1 cellular context compared by ENCODE assay signal in the genomic region with DNA sequence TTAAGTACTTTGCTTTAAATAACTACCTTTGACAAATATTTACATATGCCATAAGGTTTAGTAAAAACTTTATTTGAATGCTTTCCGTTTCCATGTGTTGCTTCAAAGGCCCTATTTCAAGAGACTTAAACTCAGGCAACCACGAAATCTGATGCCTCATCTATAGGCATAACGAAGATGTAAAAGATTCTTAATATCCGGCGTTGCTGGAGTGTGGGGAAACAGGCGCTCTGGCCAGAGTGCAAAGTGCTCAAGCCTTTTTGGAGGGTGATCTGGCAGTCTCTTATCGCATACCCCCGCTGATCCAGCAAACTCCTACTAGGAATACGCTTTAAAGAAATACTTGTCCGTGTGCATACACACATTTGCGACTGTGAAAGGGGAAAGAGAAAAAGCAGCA.
TF ChIP-seq lines count a peak whose summit lies in the region.

No MANE protein-coding gene starts in this region.

TF ChIP-seq in WTC11, 78 proteins besides CTCF, POLR2A, EP300 and RAD21 (continued from another document):
- TF ChIP-seq, protein P1, sequence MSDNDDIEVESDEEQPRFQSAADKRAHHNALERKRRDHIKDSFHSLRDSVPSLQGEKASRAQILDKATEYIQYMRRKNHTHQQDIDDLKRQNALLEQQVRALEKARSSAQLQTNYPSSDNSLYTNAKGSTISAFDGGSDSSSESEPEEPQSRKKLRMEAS (CRISPR knock-in tag; IDR thresholded peaks at IDR 0.05): no peak
- TF ChIP-seq, protein P2, sequence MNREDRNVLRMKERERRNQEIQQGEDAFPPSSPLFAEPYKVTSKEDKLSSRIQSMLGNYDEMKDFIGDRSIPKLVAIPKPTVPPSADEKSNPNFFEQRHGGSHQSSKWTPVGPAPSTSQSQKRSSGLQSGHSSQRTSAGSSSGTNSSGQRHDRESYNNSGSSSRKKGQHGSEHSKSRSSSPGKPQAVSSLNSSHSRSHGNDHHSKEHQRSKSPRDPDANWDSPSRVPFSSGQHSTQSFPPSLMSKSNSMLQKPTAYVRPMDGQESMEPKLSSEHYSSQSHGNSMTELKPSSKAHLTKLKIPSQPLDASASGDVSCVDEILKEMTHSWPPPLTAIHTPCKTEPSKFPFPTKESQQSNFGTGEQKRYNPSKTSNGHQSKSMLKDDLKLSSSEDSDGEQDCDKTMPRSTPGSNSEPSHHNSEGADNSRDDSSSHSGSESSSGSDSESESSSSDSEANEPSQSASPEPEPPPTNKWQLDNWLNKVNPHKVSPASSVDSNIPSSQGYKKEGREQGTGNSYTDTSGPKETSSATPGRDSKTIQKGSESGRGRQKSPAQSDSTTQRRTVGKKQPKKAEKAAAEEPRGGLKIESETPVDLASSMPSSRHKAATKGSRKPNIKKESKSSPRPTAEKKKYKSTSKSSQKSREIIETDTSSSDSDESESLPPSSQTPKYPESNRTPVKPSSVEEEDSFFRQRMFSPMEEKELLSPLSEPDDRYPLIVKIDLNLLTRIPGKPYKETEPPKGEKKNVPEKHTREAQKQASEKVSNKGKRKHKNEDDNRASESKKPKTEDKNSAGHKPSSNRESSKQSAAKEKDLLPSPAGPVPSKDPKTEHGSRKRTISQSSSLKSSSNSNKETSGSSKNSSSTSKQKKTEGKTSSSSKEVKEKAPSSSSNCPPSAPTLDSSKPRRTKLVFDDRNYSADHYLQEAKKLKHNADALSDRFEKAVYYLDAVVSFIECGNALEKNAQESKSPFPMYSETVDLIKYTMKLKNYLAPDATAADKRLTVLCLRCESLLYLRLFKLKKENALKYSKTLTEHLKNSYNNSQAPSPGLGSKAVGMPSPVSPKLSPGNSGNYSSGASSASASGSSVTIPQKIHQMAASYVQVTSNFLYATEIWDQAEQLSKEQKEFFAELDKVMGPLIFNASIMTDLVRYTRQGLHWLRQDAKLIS (CRISPR knock-in tag; IDR thresholded peaks at IDR 0.05; ENCODE audit: borderline replicate concordance): no peak
- no peak for TF ChIP-seq IRF2 (CRISPR knock-in tag; IDR thresholded peaks at IDR 0.05; ENCODE audit: borderline replicate concordance, low read depth)
- TF ChIP-seq, protein P3, sequence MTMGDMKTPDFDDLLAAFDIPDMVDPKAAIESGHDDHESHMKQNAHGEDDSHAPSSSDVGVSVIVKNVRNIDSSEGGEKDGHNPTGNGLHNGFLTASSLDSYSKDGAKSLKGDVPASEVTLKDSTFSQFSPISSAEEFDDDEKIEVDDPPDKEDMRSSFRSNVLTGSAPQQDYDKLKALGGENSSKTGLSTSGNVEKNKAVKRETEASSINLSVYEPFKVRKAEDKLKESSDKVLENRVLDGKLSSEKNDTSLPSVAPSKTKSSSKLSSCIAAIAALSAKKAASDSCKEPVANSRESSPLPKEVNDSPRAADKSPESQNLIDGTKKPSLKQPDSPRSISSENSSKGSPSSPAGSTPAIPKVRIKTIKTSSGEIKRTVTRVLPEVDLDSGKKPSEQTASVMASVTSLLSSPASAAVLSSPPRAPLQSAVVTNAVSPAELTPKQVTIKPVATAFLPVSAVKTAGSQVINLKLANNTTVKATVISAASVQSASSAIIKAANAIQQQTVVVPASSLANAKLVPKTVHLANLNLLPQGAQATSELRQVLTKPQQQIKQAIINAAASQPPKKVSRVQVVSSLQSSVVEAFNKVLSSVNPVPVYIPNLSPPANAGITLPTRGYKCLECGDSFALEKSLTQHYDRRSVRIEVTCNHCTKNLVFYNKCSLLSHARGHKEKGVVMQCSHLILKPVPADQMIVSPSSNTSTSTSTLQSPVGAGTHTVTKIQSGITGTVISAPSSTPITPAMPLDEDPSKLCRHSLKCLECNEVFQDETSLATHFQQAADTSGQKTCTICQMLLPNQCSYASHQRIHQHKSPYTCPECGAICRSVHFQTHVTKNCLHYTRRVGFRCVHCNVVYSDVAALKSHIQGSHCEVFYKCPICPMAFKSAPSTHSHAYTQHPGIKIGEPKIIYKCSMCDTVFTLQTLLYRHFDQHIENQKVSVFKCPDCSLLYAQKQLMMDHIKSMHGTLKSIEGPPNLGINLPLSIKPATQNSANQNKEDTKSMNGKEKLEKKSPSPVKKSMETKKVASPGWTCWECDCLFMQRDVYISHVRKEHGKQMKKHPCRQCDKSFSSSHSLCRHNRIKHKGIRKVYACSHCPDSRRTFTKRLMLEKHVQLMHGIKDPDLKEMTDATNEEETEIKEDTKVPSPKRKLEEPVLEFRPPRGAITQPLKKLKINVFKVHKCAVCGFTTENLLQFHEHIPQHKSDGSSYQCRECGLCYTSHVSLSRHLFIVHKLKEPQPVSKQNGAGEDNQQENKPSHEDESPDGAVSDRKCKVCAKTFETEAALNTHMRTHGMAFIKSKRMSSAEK (CRISPR knock-in tag; IDR thresholded peaks at IDR 0.05; ENCODE audit: borderline replicate concordance): no peak
- no peak for TF ChIP-seq CREB1 (CRISPR knock-in tag; IDR thresholded peaks at IDR 0.05)
- no peak for TF ChIP-seq NFATC4 (CRISPR knock-in tag; IDR thresholded peaks at IDR 0.05)
- TF ChIP-seq, protein P4, sequence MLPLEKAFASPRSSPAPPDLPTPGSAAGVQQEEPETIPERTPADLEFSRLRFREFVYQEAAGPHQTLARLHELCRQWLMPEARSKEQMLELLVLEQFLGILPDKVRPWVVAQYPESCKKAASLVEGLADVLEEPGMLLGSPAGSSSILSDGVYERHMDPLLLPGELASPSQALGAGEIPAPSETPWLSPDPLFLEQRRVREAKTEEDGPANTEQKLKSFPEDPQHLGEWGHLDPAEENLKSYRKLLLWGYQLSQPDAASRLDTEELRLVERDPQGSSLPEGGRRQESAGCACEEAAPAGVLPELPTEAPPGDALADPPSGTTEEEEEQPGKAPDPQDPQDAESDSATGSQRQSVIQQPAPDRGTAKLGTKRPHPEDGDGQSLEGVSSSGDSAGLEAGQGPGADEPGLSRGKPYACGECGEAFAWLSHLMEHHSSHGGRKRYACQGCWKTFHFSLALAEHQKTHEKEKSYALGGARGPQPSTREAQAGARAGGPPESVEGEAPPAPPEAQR (CRISPR knock-in tag; IDR thresholded peaks at IDR 0.05): no peak
